In the genomic region with DNA sequence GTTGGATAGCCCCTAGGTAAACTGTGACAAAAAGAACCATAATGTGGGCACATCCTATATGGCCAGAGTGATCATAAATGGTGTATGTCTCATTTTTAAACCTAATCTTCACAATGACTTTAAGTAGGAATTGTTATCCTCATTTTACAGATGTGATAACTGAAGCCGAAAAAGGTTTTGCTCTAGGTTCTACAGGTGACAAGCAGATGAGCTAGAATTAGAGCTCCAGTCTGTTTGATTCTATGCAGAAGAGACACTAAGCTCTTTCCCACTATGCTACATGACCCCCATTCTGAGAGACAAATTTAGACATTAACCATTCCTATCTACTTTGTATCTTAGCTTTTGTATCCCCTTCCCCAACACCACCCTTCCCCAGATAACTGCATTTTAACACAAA, we compare ENCODE assay signal across 12 cellular contexts. TPM values are rescaled to one million over a fixed set of nuclear protein-coding genes. Genes with fewer than 3 reads are reported as not detected.
"Had no signal": no experiment of that assay in that cellular context is flagged by ENCODE, and none has a peak within 500 bp of the region (broad histone marks: within the 10 kb centered on the region; RNA-seq: fewer than 3 reads in every experiment).

No MANE protein-coding gene starts in this region.

- H3K36me3 ChIP-seq: heart left ventricle, right lobe of liver, tibial nerve had no signal

- DNase-seq: activated T-cell treated with anti-CD3 and anti-CD28 coated beads, Interleukin-2, amount 50 U/mL, for 4 hours; heart left ventricle; mesenchymal stem cell; nephron progenitor cell; psoas muscle; right lobe of liver; stimulated activated CD4-positive, alpha-beta T cell treated with anti-CD3 and anti-CD28 coated beads, Interleukin-2, amount 100 ng/mL, for 24 hours; stimulated activated naive B cell treated with anti-CD40 and anti-IgM and Interleukin-4, amounts not matched to agents 10 μg/mL and 1 μg/mL and 100 μg/mL, for 72 hours had no signal

- H3K4me3 ChIP-seq: heart left ventricle, psoas muscle, right lobe of liver, tibial nerve had no signal

- H3K9me3 ChIP-seq: heart left ventricle, psoas muscle, right lobe of liver, tibial nerve had no signal

- H3K4me1 ChIP-seq: right lobe of liver had no signal

- ATAC-seq: activated T-cell treated with anti-CD3 and anti-CD28 coated beads, Interleukin-2, amount 50 U/mL, for 4 hours; heart left ventricle; left lobe of liver; psoas muscle; right lobe of liver; stimulated activated naive B cell treated with anti-CD40 and anti-IgM and Interleukin-4, amounts not matched to agents 10 μg/mL and 1 μg/mL and 100 μg/mL, for 72 hours had no signal

- H3K27me3 ChIP-seq: tibial nerve had no signal

- H3K27ac ChIP-seq: heart left ventricle, psoas muscle, right lobe of liver, tibial nerve had no signal

RNA-seq across cellular contexts. Expression of a gene that starts 2.0 kb away (rescaled TPM):
- total RNA-seq: frontal cortex; T-helper 2 cell treated with Interferon-gamma antibody and Interleukin-4, amounts not matched to agents 100 ng/mL and 5 ng/mL, for 36 hours had no signal
